In the genomic region with DNA sequence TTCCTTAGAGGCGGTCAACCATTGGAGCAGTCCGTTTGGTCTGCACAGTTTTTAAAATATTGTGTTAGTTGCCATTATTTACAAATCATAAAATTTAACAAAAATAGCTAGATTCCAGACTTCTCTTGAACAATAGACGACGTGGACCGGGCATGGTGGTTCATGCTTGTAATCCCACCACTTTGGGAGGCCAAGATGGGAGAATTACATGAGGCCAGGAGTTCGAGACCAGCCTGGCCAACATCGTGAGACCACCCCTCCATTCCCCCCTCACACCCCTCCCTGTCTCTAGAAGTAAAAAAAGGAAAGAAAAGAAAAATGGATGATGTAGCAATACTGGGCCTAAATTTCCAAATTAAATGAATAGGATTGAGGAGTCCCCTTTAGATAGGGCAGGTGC, we compare ENCODE assay signal across 1 cellular context.
TF ChIP-seq lines count a peak whose summit lies in the region.

No MANE protein-coding gene starts in this region.

TF ChIP-seq in A549, 52 proteins besides CTCF, POLR2A, EP300 and RAD21 (continued from another document):
- TF ChIP-seq, protein P1, sequence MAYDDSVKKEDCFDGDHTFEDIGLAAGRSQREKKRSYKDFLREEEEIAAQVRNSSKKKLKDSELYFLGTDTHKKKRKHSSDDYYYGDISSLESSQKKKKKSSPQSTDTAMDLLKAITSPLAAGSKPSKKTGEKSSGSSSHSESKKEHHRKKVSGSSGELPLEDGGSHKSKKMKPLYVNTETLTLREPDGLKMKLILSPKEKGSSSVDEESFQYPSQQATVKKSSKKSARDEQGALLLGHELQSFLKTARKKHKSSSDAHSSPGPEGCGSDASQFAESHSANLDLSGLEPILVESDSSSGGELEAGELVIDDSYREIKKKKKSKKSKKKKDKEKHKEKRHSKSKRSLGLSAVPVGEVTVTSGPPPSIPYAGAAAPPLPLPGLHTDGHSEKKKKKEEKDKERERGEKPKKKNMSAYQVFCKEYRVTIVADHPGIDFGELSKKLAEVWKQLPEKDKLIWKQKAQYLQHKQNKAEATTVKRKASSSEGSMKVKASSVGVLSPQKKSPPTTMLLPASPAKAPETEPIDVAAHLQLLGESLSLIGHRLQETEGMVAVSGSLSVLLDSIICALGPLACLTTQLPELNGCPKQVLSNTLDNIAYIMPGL (CRISPR knock-in tag; IDR thresholded peaks at IDR 0.05; ENCODE audit: borderline replicate concordance), result no peak
- TF ChIP-seq, protein P2, sequence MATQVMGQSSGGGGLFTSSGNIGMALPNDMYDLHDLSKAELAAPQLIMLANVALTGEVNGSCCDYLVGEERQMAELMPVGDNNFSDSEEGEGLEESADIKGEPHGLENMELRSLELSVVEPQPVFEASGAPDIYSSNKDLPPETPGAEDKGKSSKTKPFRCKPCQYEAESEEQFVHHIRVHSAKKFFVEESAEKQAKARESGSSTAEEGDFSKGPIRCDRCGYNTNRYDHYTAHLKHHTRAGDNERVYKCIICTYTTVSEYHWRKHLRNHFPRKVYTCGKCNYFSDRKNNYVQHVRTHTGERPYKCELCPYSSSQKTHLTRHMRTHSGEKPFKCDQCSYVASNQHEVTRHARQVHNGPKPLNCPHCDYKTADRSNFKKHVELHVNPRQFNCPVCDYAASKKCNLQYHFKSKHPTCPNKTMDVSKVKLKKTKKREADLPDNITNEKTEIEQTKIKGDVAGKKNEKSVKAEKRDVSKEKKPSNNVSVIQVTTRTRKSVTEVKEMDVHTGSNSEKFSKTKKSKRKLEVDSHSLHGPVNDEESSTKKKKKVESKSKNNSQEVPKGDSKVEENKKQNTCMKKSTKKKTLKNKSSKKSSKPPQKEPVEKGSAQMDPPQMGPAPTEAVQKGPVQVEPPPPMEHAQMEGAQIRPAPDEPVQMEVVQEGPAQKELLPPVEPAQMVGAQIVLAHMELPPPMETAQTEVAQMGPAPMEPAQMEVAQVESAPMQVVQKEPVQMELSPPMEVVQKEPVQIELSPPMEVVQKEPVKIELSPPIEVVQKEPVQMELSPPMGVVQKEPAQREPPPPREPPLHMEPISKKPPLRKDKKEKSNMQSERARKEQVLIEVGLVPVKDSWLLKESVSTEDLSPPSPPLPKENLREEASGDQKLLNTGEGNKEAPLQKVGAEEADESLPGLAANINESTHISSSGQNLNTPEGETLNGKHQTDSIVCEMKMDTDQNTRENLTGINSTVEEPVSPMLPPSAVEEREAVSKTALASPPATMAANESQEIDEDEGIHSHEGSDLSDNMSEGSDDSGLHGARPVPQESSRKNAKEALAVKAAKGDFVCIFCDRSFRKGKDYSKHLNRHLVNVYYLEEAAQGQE (IDR thresholded peaks at IDR 0.05), result no peak
- TF ChIP-seq FOSL2 (IDR thresholded peaks at IDR 0.05) (no peak), FOSL2 (CRISPR knock-in tag; IDR thresholded peaks at IDR 0.05) (no peak), FOSB (CRISPR knock-in tag; IDR thresholded peaks at IDR 0.05) (no peak), RFX5 (IDR thresholded peaks at IDR 0.05) (no peak), HOXB13 (CRISPR knock-in tag; IDR thresholded peaks at IDR 0.05; ENCODE audit: low read depth) (no peak), JUN (IDR thresholded peaks at IDR 0.05) (no peak)
